Comparison of ENCODE assay signal across 17 cellular contexts in genomic region chr3:172133830-172134229, GRCh38.
DNase-seq lines count a peak whose midpoint lies in the region; ATAC-seq, FAIRE-seq and TF ChIP-seq lines count a peak whose summit lies in the region.
"Had no signal": no experiment of that assay in that cellular context is flagged by ENCODE, and none has a peak within 500 bp of the region (broad histone marks: within the 10 kb centered on the region; RNA-seq: fewer than 3 reads in every experiment).

No MANE protein-coding gene starts in this region.

- no peaks in the 10 kb centered on the region for H3K27me3 Mint-ChIP-seq in activated T-cell treated with anti-CD3 and anti-CD28 coated beads, Interleukin-2, amount 50 U/mL, for 72 hours (ENCODE audit: low read depth)
- no peaks in the 10 kb centered on the region for H3K27me3 Mint-ChIP-seq in activated CD4-positive, alpha-beta memory T cell treated with anti-CD3 and anti-CD28 coated beads for 36 hours

- TF ChIP-seq POLR2A in HepG2 (IDR thresholded peaks at IDR 0.05; ENCODE audit: insufficient read depth in 1 of 2, low read depth in 2 of 2, low read length in 2 of 2) (no peak), vagina (IDR thresholded peaks at IDR 0.05) (no peak)

- CTCF ChIA-PET in activated CD4-positive, alpha-beta memory T cell treated with anti-CD3 and anti-CD28 coated beads for 36 hours (lab: Charles Lee), result interaction anchor here (2.7 kb wide), 1 partner anchor 26 kb away, joined by 9 read pairs; no protein-coding TSS in a partner anchor
- CTCF ChIA-PET in HepG2 (lab: Yijun Ruan, JAX; ENCODE audit: low intra/inter-chr PET ratio, low total read pairs), result no interaction called here

- TF ChIP-seq CTCF in HepG2 (CRISPR knock-in tag; IDR thresholded peaks at IDR 0.05) (no peak), vagina (IDR thresholded peaks at IDR 0.05) (no peak)

- POLR2A ChIA-PET in activated CD4-positive, alpha-beta memory T cell treated with anti-CD3 and anti-CD28 coated beads for 36 hours (lab: Charles Lee), result interaction anchor here (1.2 kb wide), 1 partner anchor 26 kb away, joined by 4 read pairs; no protein-coding TSS in a partner anchor
- POLR2A ChIA-PET in HepG2 (lab: Yijun Ruan, JAX), result interaction anchor here (1.1 to 1.2 kb wide), 3 partner anchors 72 to 324 kb away, joined by 3 to 4 read pairs (median 3); partner anchors contain the start of genes FNDC3B and PLD1

- H3K79me2 ChIP-seq in HepG2 (ENCODE audit: insufficient read depth, low read length), result peaks cover 95% of the 10 kb centered on the region

- in situ Hi-C loops in HepG2 (cut with HindIII; ENCODE audit: extremely low pct_ligation_motif_present, low pct_unique_long_range_greater_than_20kb), result no loop called here

- 0 out of 2 replicates have a peak overlapping the region, but pooled peaks have one; percentile 11 for H3K4me2 ChIP-seq in HepG2 (ENCODE audit: low read depth, low read length)

- H3K9me3 ChIP-seq in HepG2 (ENCODE audit: low read length) (no peaks in the 10 kb centered on the region), vagina (no peaks in the 10 kb centered on the region)

- H3K4me3 ChIP-seq in HepG2 (replicated peaks in 1 of 3; ENCODE audit: insufficient read depth in 1 of 3, low read depth in 2 of 3, low read length in 3 of 3) (no peak overlapping the region), vagina (no peak overlapping the region)
- H3K4me3 ChIP-seq: lung had no signal

- H3K4me1 ChIP-seq in HepG2 (ENCODE audit: insufficient read depth, low read length) (peaks cover 99% of the 10 kb centered on the region), vagina (peaks cover 70% of the 10 kb centered on the region)

- peak overlapping the region in 1 of 2 donors; percentile 25 for H3K4me3 Mint-ChIP-seq in activated T-cell treated with anti-CD3 and anti-CD28 coated beads, Interleukin-2, amount 50 U/mL, for 72 hours
- no peak overlapping the region for H3K4me3 Mint-ChIP-seq in activated CD4-positive, alpha-beta memory T cell treated with anti-CD3 and anti-CD28 coated beads for 36 hours

- no peak for DNase-seq in activated T-cell treated with anti-CD3 and anti-CD28 coated beads, Interleukin-2, amount 50 U/mL, for 72 hours
- DNase-seq in activated T-cell treated with anti-CD3 and anti-CD28 coated beads for 4 hours (no peak), HepG2 (ENCODE audit: low spot score) (no peak), vagina (ENCODE audit: extremely low spot score in 2 of 2) (no peak), NCI-H69 (lab: John Stamatoyannopoulos, UW) (no peak)
- no peak for DNase-seq in activated CD4-positive, alpha-beta memory T cell treated with anti-CD3 and anti-CD28 coated beads for 36 hours
- DNase-seq in stimulated activated CD4-positive, alpha-beta T cell treated with anti-CD3 and anti-CD28 coated beads, Interleukin-4, amount 100 ng/mL, for 24 hours, result no peak
- DNase-seq: amniotic stem cell; effector CD4-positive, alpha-beta T cell; EL; glutamatergic neuron; NCI-H2029 treated with DMSO at 0.1 percent for 48 hours; T1000 had no signal

- H3K36me3 Mint-ChIP-seq in activated T-cell treated with anti-CD3 and anti-CD28 coated beads, Interleukin-2, amount 50 U/mL, for 72 hours (ENCODE audit: insufficient read depth in 2 of 2), result no peaks in the 10 kb centered on the region
- H3K36me3 Mint-ChIP-seq in activated CD4-positive, alpha-beta memory T cell treated with anti-CD3 and anti-CD28 coated beads for 36 hours, result peaks cover 4% of the 10 kb centered on the region

- no TSS peak for BruUV-seq in HepG2 (replicated peaks; lab: Mats Ljungman, UMichigan)

- no peaks in the 10 kb centered on the region for H3K27me3 ChIP-seq in HepG2 (ENCODE audit: control insufficient read depth in 1 of 2, insufficient read depth in 2 of 2, low read length in 2 of 2)
- H3K27me3 ChIP-seq in vagina, result no peaks in the 10 kb centered on the region

- H3K9ac ChIP-seq in HepG2 (ENCODE audit: insufficient read depth, low read depth, low read length), result no peak overlapping the region
- H3K9ac ChIP-seq: parathyroid adenoma had no signal

- peaks cover 59% of the 10 kb centered on the region for H3K4me1 Mint-ChIP-seq in activated T-cell treated with anti-CD3 and anti-CD28 coated beads, Interleukin-2, amount 50 U/mL, for 72 hours (ENCODE audit: low read depth)
- peaks cover 70% of the 10 kb centered on the region for H3K4me1 Mint-ChIP-seq in activated CD4-positive, alpha-beta memory T cell treated with anti-CD3 and anti-CD28 coated beads for 36 hours (ENCODE audit: low read depth)

- no peak for ATAC-seq in activated T-cell treated with anti-CD3 and anti-CD28 coated beads, Interleukin-2, amount 50 U/mL, for 72 hours (replicated peaks in 1 of 2)
- ATAC-seq in HepG2, result no peak
- no peak for ATAC-seq in GM18520 (IDR thresholded peaks at IDR 0.05; ENCODE audit: unreplicated experiment)

- H3K27ac ChIP-seq in HepG2 (ENCODE audit: extremely low read length, insufficient read depth, low read length), result peak overlapping the region; percentile 89
- peak overlapping the region; percentile 16 for H3K27ac ChIP-seq in vagina
- H3K27ac ChIP-seq: parathyroid adenoma had no signal

- H3K36me3 ChIP-seq in HepG2 (replicated peaks in 1 of 2; ENCODE audit: control insufficient read depth in 1 of 2, insufficient read depth in 2 of 2, low read length in 2 of 2), result peaks cover 11 to 46% of the 10 kb centered on the region in 2 experiments
- no peaks in the 10 kb centered on the region for H3K36me3 ChIP-seq in vagina

- WGBS in HepG2 (ENCODE audit: low lambda C conversion rate), result 93% methylated on average over 4 of the region's 4 CpGs

- no peak overlapping the region for H2AFZ ChIP-seq in HepG2 (ENCODE audit: low read length)
- H2AFZ ChIP-seq: parathyroid adenoma had no signal

- FAIRE-seq in HepG2 (lab: Jason Lieb, UNC), result no peak

- no peak for TF ChIP-seq RAD21 in HepG2 (CRISPR knock-in tag; IDR thresholded peaks at IDR 0.05)

- intact Hi-C loops in activated CD4-positive, alpha-beta memory T cell treated with anti-CD3 and anti-CD28 coated beads for 36 hours (cut with micrococcal nuclease), result loop anchor here (5.0 to 10.0 kb wide), 6 partner anchors 78 to 621 kb away; partner anchors contain the start of gene ECT2
- intact Hi-C loops in HepG2 (cut with micrococcal nuclease; ENCODE audit: unreplicated experiment), result no loop called here
- intact Hi-C loops in vagina (cut with DNase I), result no loop called here

- peaks cover 76% of the 10 kb centered on the region for H4K20me1 ChIP-seq in HepG2 (ENCODE audit: insufficient read depth, low read length)

- TF ChIP-seq EP300 in HepG2 (IDR thresholded peaks at IDR 0.05; ENCODE audit: low read depth in 2 of 2, low read length in 2 of 2) (no peak), HepG2 (CRISPR knock-in tag; IDR thresholded peaks at IDR 0.05; ENCODE audit: borderline replicate concordance) (no peak)

- peak overlapping the region; percentile 53 for H3K27ac Mint-ChIP-seq in activated T-cell treated with anti-CD3 and anti-CD28 coated beads, Interleukin-2, amount 50 U/mL, for 72 hours
- H3K27ac Mint-ChIP-seq in activated CD4-positive, alpha-beta memory T cell treated with anti-CD3 and anti-CD28 coated beads for 36 hours, result peak overlapping the region; percentile 43
- H3K27ac Mint-ChIP-seq: IgD-negative memory B cell had no signal

- no peaks in the 10 kb centered on the region for H3K9me3 Mint-ChIP-seq in activated T-cell treated with anti-CD3 and anti-CD28 coated beads, Interleukin-2, amount 50 U/mL, for 72 hours
- no peaks in the 10 kb centered on the region for H3K9me3 Mint-ChIP-seq in activated CD4-positive, alpha-beta memory T cell treated with anti-CD3 and anti-CD28 coated beads for 36 hours

TF ChIP-seq in HepG2, 621 proteins besides CTCF, POLR2A, EP300 and RAD21:
- TF ChIP-seq ZNF350 (CRISPR knock-in tag; IDR thresholded peaks at IDR 0.05; ENCODE audit: borderline replicate concordance, low read depth), result no peak
- peak; percentile 97 for TF ChIP-seq RBM22 (optimal IDR thresholded peaks at IDR 0.05; ENCODE audit: low read length)
